Comparison of ENCODE assay signal across 25 cellular contexts in the genomic region with DNA sequence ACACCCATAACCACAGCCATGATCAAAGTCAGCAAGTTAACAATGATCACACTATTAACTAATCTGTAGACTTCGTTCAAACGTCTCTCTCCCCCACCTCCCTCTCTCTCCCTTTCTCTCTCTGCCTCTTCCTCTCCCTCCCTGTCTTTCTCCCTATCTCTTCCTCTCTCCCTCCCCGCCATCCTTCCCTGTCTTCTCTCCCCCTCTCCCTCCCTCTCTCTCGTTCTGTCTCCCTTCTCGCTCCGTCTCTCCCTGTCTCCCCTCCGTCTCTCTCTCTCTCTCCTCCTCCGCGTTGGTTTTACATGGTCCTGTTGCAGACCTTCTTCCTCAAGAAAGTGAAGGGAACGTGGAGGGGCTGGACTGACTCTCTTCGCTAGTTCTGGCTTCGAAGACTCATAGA.
DNase-seq lines count a peak whose midpoint lies in the region; ATAC-seq, FAIRE-seq and TF ChIP-seq lines count a peak whose summit lies in the region.
"Had no signal": no experiment of that assay in that cellular context is flagged by ENCODE, and none has a peak within 500 bp of the region (broad histone marks: within the 10 kb centered on the region; RNA-seq: fewer than 3 reads in every experiment).

No MANE protein-coding gene starts in this region.

- H3K27me3 Mint-ChIP-seq in GM23338 (ENCODE audit: insufficient read depth, low read depth, poor library complexity), result peaks cover 8% of the 10 kb centered on the region

- no peaks in the 10 kb centered on the region for H3K79me1 ChIP-seq in H1 (ENCODE audit: low read depth, low read length)

- no peak for DNase-seq in GM23338 (ENCODE audit: low spot score)
- DNase-seq in GM12878 (ENCODE audit: low read depth, low spot score), result no peak
- no peak for DNase-seq in H1 (ENCODE audit: low read depth in 1 of 2, low spot score in 2 of 2)
- DNase-seq in testis, result no peak
- no peak for DNase-seq in upper lobe of right lung
- no peak for DNase-seq in NCI-H2196 treated with DMSO at 0.1 percent for 48 hours (lab: John Stamatoyannopoulos, UW; ENCODE audit: unreplicated experiment)
- DNase-seq in stimulated activated CD4-positive, alpha-beta T cell treated with anti-CD3 and anti-CD28 coated beads, Interleukin-4, amount 100 ng/mL, for 24 hours, result no peak
- DNase-seq: BE2C; C1 segment of cervical spinal cord; CD4-positive, alpha-beta memory T cell; CD4-positive, CD25-positive, alpha-beta regulatory T cell; CD8-positive, alpha-beta memory T cell; COR-L47; DMS 273 treated with DMSO at 0.1 percent for 48 hours; DMS153; DMS53; DMS79; DND-41; EL; GDM1 had no signal

- no peak overlapping the region for H2BK15ac ChIP-seq in H1 (ENCODE audit: low read length)

- H3K4me3 ChIP-seq in GM23338 (no peak overlapping the region), GM12878 (no peak overlapping the region; the same call in 1 of the 2 replicates), H1 (ENCODE audit: extremely low read depth in 1 of 4, insufficient read depth in 2 of 4, low read depth in 3 of 4, low read length in 4 of 4) (no peak overlapping the region), testis (peak overlapping the region; percentile 39 to 53), upper lobe of right lung (no peak overlapping the region)
- H3K4me3 ChIP-seq: A549, BLaER1 had no signal

- 68% methylated on average over 11 of the region's 12 CpGs for WGBS in GM12878 (ENCODE audit: insufficient coverage, insufficient replicate concordance, low lambda C conversion rate, missing lambda C conversion rate)
- 92% methylated on average over 12 of the region's 12 CpGs; no CpG with 5 or more reads in 1 of the 2 experiments for WGBS in H1 (ENCODE audit: extremely low coverage in 1 of 2, insufficient coverage in 1 of 2, insufficient read length in 1 of 2, insufficient replicate concordance in 2 of 2, low coverage in 1 of 2, low lambda C conversion rate in 2 of 2, missing lambda C conversion rate in 1 of 2), 2 experiments
- WGBS in testis, 2 donors, result 31 to 56% methylated on average over 12 of the region's 12 CpGs

- H3K4me1 ChIP-seq in GM23338 (ENCODE audit: insufficient read depth), result no peaks in the 10 kb centered on the region
- H3K4me1 ChIP-seq in GM12878 (ENCODE audit: control insufficient read depth, insufficient read depth, low read length), result peaks cover 21% of the 10 kb centered on the region
- H3K4me1 ChIP-seq in H1 (replicated peaks in 1 of 4; ENCODE audit: control insufficient read depth in 3 of 4, insufficient read depth in 4 of 4, low read length in 3 of 4), result no peaks in the 10 kb centered on the region
- H3K4me1 ChIP-seq in testis, result no peaks in the 10 kb centered on the region
- H3K4me1 ChIP-seq in upper lobe of right lung, result no peaks in the 10 kb centered on the region
- H3K4me1 ChIP-seq: A549, BE2C had no signal

- H3K18ac ChIP-seq in H1 (ENCODE audit: extremely low read depth, low read length), result no peak overlapping the region

- H2BK5ac ChIP-seq in H1 (ENCODE audit: low read depth, low read length), result no peak overlapping the region

- H2BK120ac ChIP-seq in H1 (replicated peaks; ENCODE audit: low read depth, low read length), result no peak overlapping the region

- no peak overlapping the region for H3K27ac Mint-ChIP-seq in GM23338
- H3K27ac Mint-ChIP-seq: CD14-positive monocyte; CD4-positive, alpha-beta memory T cell; CD4-positive, CD25-positive, alpha-beta regulatory T cell; CD8-positive, alpha-beta memory T cell had no signal

- no peak overlapping the region for H2BK12ac ChIP-seq in H1 (ENCODE audit: low read depth, low read length)

- H3K4me1 Mint-ChIP-seq in GM23338, result no peaks in the 10 kb centered on the region
- H3K4me1 Mint-ChIP-seq: CD14-positive monocyte; CD4-positive, alpha-beta memory T cell; CD4-positive, CD25-positive, alpha-beta regulatory T cell; CD8-positive, alpha-beta memory T cell had no signal

- H3K27me3 ChIP-seq in GM23338 (ENCODE audit: insufficient read depth) (no peaks in the 10 kb centered on the region), GM12878 (replicated peaks in 1 of 2; ENCODE audit: control insufficient read depth in 2 of 2, insufficient read depth in 2 of 2, low read length in 1 of 2) (no peaks in the 10 kb centered on the region), H1 (replicated peaks in 1 of 4; ENCODE audit: control insufficient read depth in 3 of 4, extremely low read depth in 1 of 4, insufficient read depth in 3 of 4, low read length in 3 of 4) (no peaks in the 10 kb centered on the region; a peak in 1 of 7 replicates), testis (no peaks in the 10 kb centered on the region), upper lobe of right lung (no peaks in the 10 kb centered on the region)
- H3K27me3 ChIP-seq: BLaER1 had no signal

- H3K23me2 ChIP-seq in H1 (ENCODE audit: low read depth, low read length), result no peaks in the 10 kb centered on the region

- SMC1A ChIA-PET in GM12878 (lab: Charles Lee; ENCODE audit: uncharacterized antibody, unreplicated experiment), result no interaction called here

- peaks cover 3% of the 10 kb centered on the region; the same call in 2 of the 3 replicates for H3K9me3 Mint-ChIP-seq in GM23338
- H3K9me3 Mint-ChIP-seq: CD4-positive, CD25-positive, alpha-beta regulatory T cell; CD8-positive, alpha-beta memory T cell had no signal

- no peak overlapping the region for H3K4me2 ChIP-seq in GM23338
- 0 out of 2 replicates have a peak overlapping the region, but pooled peaks have one; percentile 10 for H3K4me2 ChIP-seq in GM12878 (ENCODE audit: control insufficient read depth, insufficient read depth)
- H3K4me2 ChIP-seq in H1 (ENCODE audit: insufficient read depth in 1 of 2, low read depth in 2 of 2, low read length in 2 of 2), result no peak overlapping the region
- H3K4me2 ChIP-seq: A549 had no signal

- no peaks in the 10 kb centered on the region for H3F3A ChIP-seq in GM23338 (replicated peaks; ENCODE audit: low read depth)

- no TSS peak for BruUV-seq in GM12878 (replicated peaks; lab: Mats Ljungman, UMichigan)

- ATAC-seq in GM23338 (no peak), GM12878 (no peak), upper lobe of right lung (no peak)
- ATAC-seq: A549 had no signal

- H2AFZ ChIP-seq in GM23338 (0 out of 2 replicates have a peak overlapping the region, but pooled peaks have one; percentile 52), GM12878 (ENCODE audit: control insufficient read depth, low read depth, low read length) (no peak overlapping the region), H1 (ENCODE audit: low read length) (0 out of 2 replicates have a peak overlapping the region, but pooled peaks have one; percentile 58)

- H4K8ac ChIP-seq in H1 (ENCODE audit: extremely low read depth, insufficient read depth, low read length), result no peak overlapping the region

- H3K4ac ChIP-seq in H1 (replicated peaks; ENCODE audit: insufficient read length, low read depth, low read length), result no peak overlapping the region

- H3K79me2 ChIP-seq in GM23338 (replicated peaks; ENCODE audit: insufficient read depth), result no peaks in the 10 kb centered on the region
- H3K79me2 ChIP-seq in GM12878 (ENCODE audit: control insufficient read depth, insufficient read depth, low read length), result no peaks in the 10 kb centered on the region
- H3K79me2 ChIP-seq in H1 (ENCODE audit: control insufficient read depth in 1 of 2, insufficient read depth in 2 of 2, low read length in 2 of 2), result no peaks in the 10 kb centered on the region

- H3K36me3 Mint-ChIP-seq in GM23338 (ENCODE audit: low read depth), result no peaks in the 10 kb centered on the region
- H3K36me3 Mint-ChIP-seq: CD14-positive monocyte; CD4-positive, alpha-beta memory T cell; CD4-positive, CD25-positive, alpha-beta regulatory T cell; CD8-positive, alpha-beta memory T cell had no signal

- no peak overlapping the region for H3K23ac ChIP-seq in H1 (ENCODE audit: insufficient read length)

- H3K14ac ChIP-seq in H1 (ENCODE audit: insufficient read length), result no peak overlapping the region

- no peak overlapping the region for H3K4me3 Mint-ChIP-seq in GM23338
- H3K4me3 Mint-ChIP-seq: CD14-positive monocyte; CD4-positive, alpha-beta memory T cell; CD4-positive, CD25-positive, alpha-beta regulatory T cell; CD8-positive, alpha-beta memory T cell had no signal

- H3K9ac ChIP-seq in GM12878 (ENCODE audit: control insufficient read depth, insufficient read depth, low read length), result no peak overlapping the region
- no peak overlapping the region for H3K9ac ChIP-seq in H1 (replicated peaks in 1 of 4; ENCODE audit: extremely low read depth in 1 of 4, low read depth in 3 of 4, low read length in 3 of 4)
- H3K9ac ChIP-seq: BLaER1 had no signal

- TF ChIP-seq EP300 in GM12878 (IDR thresholded peaks at IDR 0.05; ENCODE audit: borderline replicate concordance in 1 of 2, control insufficient read depth in 1 of 2, low read depth in 2 of 2, low read length in 2 of 2) (no peak), H1 (IDR thresholded peaks at IDR 0.05; ENCODE audit: borderline replicate concordance in 1 of 2, low read depth in 2 of 2, low read length in 2 of 2) (no peak)

- no peaks in the 10 kb centered on the region for H3K9me2 ChIP-seq in GM23338 (ENCODE audit: insufficient read depth)

- TF ChIP-seq POLR2A in GM12878 (IDR thresholded peaks at IDR 0.05; ENCODE audit: low read depth, low read length) (no peak), H1 (IDR thresholded peaks at IDR 0.05; ENCODE audit: control extremely low read depth in 1 of 2, low read depth in 2 of 2, low read length in 2 of 2) (no peak), testis (IDR thresholded peaks at IDR 0.05) (no peak)

- intact Hi-C loops in GM12878 (cut with micrococcal nuclease; ENCODE audit: unreplicated experiment) (no loop called here), testis (cut with DNase I; ENCODE audit: low total_unique reads) (no loop called here), upper lobe of right lung (cut with DNase I) (no loop called here)

- H2BK20ac ChIP-seq in H1 (ENCODE audit: low read length), result no peak overlapping the region

- H3K9me3 ChIP-seq in GM12878 (replicated peaks; ENCODE audit: control insufficient read depth, insufficient read depth, low read length) (no peaks in the 10 kb centered on the region; the same call in 2 of the 3 replicates), H1 (ENCODE audit: insufficient read depth in 2 of 2, low read depth in 1 of 2, low read length in 1 of 2) (peaks cover 0 to 5% of the 10 kb centered on the region in 2 experiments; a peak in 1 of 4 replicates), testis (no peaks in the 10 kb centered on the region), upper lobe of right lung (no peaks in the 10 kb centered on the region)
- H3K9me3 ChIP-seq: A549, BE2C had no signal

- no peak for TF ChIP-seq RAD21 in GM12878 (IDR thresholded peaks at IDR 0.05; ENCODE audit: insufficient read depth, low read depth, low read length)
- no peak for TF ChIP-seq RAD21 in H1 (IDR thresholded peaks at IDR 0.05 in 1 of 2, conservative IDR thresholded peaks at IDR 0.05 in 1 of 2; ENCODE audit: low read depth in 2 of 2, low read length in 2 of 2)

- H3K56ac ChIP-seq in H1 (replicated peaks; ENCODE audit: insufficient read length, low read depth, low read length), result no peak overlapping the region

- H4K20me1 ChIP-seq in GM23338 (replicated peaks; ENCODE audit: insufficient read depth) (no peaks in the 10 kb centered on the region), GM12878 (ENCODE audit: control insufficient read depth, insufficient read depth) (no peaks in the 10 kb centered on the region), H1 (replicated peaks in 1 of 2; ENCODE audit: control insufficient read depth in 1 of 2, insufficient read depth in 2 of 2, low read length in 2 of 2) (no peaks in the 10 kb centered on the region)
- H4K20me1 ChIP-seq: BLaER1 had no signal

- H3K27ac ChIP-seq in GM23338 (ENCODE audit: low read depth) (no peak overlapping the region), GM12878 (ENCODE audit: control insufficient read depth, insufficient read depth) (0 out of 2 replicates have a peak overlapping the region, but pooled peaks have one; percentile 7), H1 (ENCODE audit: low read depth, low read length) (no peak overlapping the region), testis (peak overlapping the region in 1 of 2 donors; percentile 30), upper lobe of right lung (no peak overlapping the region)
- H3K27ac ChIP-seq: 22Rv1, A549, BLaER1 had no signal

- no peak overlapping the region for H4K91ac ChIP-seq in H1 (replicated peaks; ENCODE audit: insufficient read length, low read length)

- POLR2A ChIA-PET in GM12878 (lab: Charles Lee), result no interaction called here
- POLR2A ChIA-PET in H1 (lab: Charles Lee; ENCODE audit: partially characterized antibody), result no interaction called here

- H2AK5ac ChIP-seq in H1 (ENCODE audit: low read depth, low read length), result no peak overlapping the region

- TF ChIP-seq CTCF in GM23338 (conservative IDR thresholded peaks at IDR 0.05; ENCODE audit: low read depth in 2 of 2) (no peak), GM12878 (IDR thresholded peaks at IDR 0.05 in 2 of 3, conservative IDR thresholded peaks at IDR 0.05 in 1 of 3; ENCODE audit: control insufficient read depth in 2 of 3, extremely low read depth in 1 of 3, insufficient read depth in 1 of 3, low read depth in 3 of 3, low read length in 3 of 3) (no peak), H1 (IDR thresholded peaks at IDR 0.05; ENCODE audit: control extremely low read depth in 1 of 3, insufficient read depth in 1 of 3, low read depth in 1 of 3, low read length in 3 of 3) (no peak), testis (IDR thresholded peaks at IDR 0.05) (no peak), upper lobe of right lung (IDR thresholded peaks at IDR 0.05) (no peak)

- H3K36me3 ChIP-seq in GM23338 (ENCODE audit: insufficient read depth) (no peaks in the 10 kb centered on the region), GM12878 (ENCODE audit: control insufficient read depth in 2 of 2, insufficient read depth in 2 of 2, low read length in 1 of 2) (no peaks in the 10 kb centered on the region), H1 (ENCODE audit: control insufficient read depth in 2 of 4, insufficient read depth in 4 of 4, low read length in 3 of 4) (no peaks in the 10 kb centered on the region), testis (ENCODE audit: low read depth, missing control alignments) (no peaks in the 10 kb centered on the region), upper lobe of right lung (no peaks in the 10 kb centered on the region)
- H3K36me3 ChIP-seq: BE2C, BLaER1 had no signal

- RAD21 ChIA-PET in GM12878 (lab: Charles Lee; ENCODE audit: unreplicated experiment), result no interaction called here

- CTCF ChIA-PET in GM12878 (lab: Yijun Ruan, JAX), result no interaction called here
- CTCF ChIA-PET in H1 (lab: Charles Lee; ENCODE audit: partially characterized antibody), result interaction anchor here (1.0 kb wide), 1 partner anchor 47 kb away, joined by 6 read pairs; no protein-coding TSS in a partner anchor

- no peak for FAIRE-seq in GM12878 (lab: Jason Lieb, UNC)
- FAIRE-seq in H1 (lab: Jason Lieb, UNC), result no peak
- FAIRE-seq: A549, GM12891 had no signal

- in situ Hi-C loops in GM12878 (cut with MboI), result no loop called here

- no peak overlapping the region for H4K5ac ChIP-seq in H1 (ENCODE audit: insufficient read length, low read depth, low read length)

Comparison
In these comparisons a context has a peak if more than half of its experiments do, and no peak if none do; other contexts are left out.
1. H3K4me3 ChIP-seq: peak in testis (2 of 2); none in GM23338 (single experiment), GM12878 (single experiment), H1 (0 of 4) and upper lobe of right lung (single experiment).